ENCODE assay signal across 14 cellular contexts in the genomic region with DNA sequence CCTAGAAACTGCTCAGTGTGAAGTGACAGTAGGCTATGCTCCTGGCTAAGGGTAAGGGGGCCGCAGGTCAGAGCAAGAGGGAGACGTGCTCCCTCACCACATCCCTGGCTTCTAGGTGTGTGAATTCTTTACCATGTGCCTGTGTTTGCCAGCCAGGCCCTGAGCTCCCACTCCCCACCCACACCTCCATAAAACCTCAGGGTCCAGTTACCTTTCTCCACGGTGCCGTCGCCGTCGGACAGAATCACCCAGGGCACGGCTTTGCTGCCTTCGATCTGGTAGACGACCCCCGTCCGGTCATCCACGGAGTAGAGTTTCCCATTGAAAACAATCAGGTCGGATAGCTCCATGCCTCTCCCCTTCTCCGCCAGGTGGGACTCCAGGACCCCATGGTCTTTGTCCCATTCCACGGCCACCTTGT. TPM values are rescaled to one million over a fixed set of nuclear protein-coding genes. Genes with fewer than 3 reads are reported as not detected.
DNase-seq lines count a peak whose midpoint lies in the region; FAIRE-seq and TF ChIP-seq lines count a peak whose summit lies in the region.
"Had no signal": no experiment of that assay in that cellular context is flagged by ENCODE, and none has a peak within 500 bp of the region (broad histone marks: within the 10 kb centered on the region; RNA-seq: fewer than 3 reads in every experiment).

No MANE protein-coding gene starts in this region.

- no peaks in the 10 kb centered on the region for H3K9me3 ChIP-seq in sigmoid colon
- H3K9me3 ChIP-seq in endodermal cell (ENCODE audit: control insufficient read depth, low read length), result no peaks in the 10 kb centered on the region

- peaks cover 3% of the 10 kb centered on the region for H3K27me3 Mint-ChIP-seq in endodermal cell (ENCODE audit: insufficient read depth)
- H3K27me3 Mint-ChIP-seq: activated CD4-positive, alpha-beta memory T cell treated with anti-CD3 and anti-CD28 coated beads for 36 hours; naive B cell had no signal

- POLR2A ChIA-PET in RWPE1 (lab: Yijun Ruan, JAX; ENCODE audit: low non-redundant PET), result no interaction called here
- POLR2A ChIA-PET in GM10248 (lab: Yijun Ruan, JAX), result no interaction called here

- peaks cover 68% of the 10 kb centered on the region for H3K36me3 Mint-ChIP-seq in endodermal cell (ENCODE audit: low read depth)

- H3K4me3 ChIP-seq in sigmoid colon, result no peak overlapping the region
- no peak overlapping the region for H3K4me3 ChIP-seq in endodermal cell (ENCODE audit: low read length)

- no peak overlapping the region for H3K4me3 Mint-ChIP-seq in endodermal cell
- H3K4me3 Mint-ChIP-seq: activated CD4-positive, alpha-beta memory T cell treated with anti-CD3 and anti-CD28 coated beads for 36 hours; activated T-helper 1 cell treated with anti-CD3 and anti-CD28 coated beads, Interleukin-12 subunit alpha, Interleukin-12 subunit beta, Interleukin-2, Interleukin-4 antibody, amounts not matched to agents 30 ng/mL and 10 ng/mL and 1 ng/mL, durations not matched to agents 14 hours and 24 hours and 36 hours had no signal

- H3K36me3 ChIP-seq in sigmoid colon (peaks cover 5 to 62% (median 18%) of the 10 kb centered on the region in 4 donors), endodermal cell (ENCODE audit: control insufficient read depth, insufficient read depth, low read length) (peaks cover 44% of the 10 kb centered on the region)

- 27 to 81% methylated on average over 16 of the region's 16 CpGs for WGBS in sigmoid colon, 2 donors
- 94 to 96% methylated on average over 14 to 16 of the region's 16 CpGs for WGBS in endodermal cell (ENCODE audit: insufficient coverage in 1 of 2, insufficient read length in 1 of 2), 2 experiments

- TF ChIP-seq POLR2A in GM12891 (IDR thresholded peaks at IDR 0.05; ENCODE audit: low read depth, low read length), result no peak
- no peak for TF ChIP-seq POLR2A in sigmoid colon (IDR thresholded peaks at IDR 0.05)

- CTCF ChIA-PET in RWPE1 (lab: Yijun Ruan, JAX) (interaction anchor here (0.7 to 1.3 kb wide), 3 partner anchors 49 to 248 kb away, joined by 3 to 4 read pairs (median 4); no protein-coding TSS in a partner anchor), GM10248 (lab: Yijun Ruan, JAX) (interaction anchor here (1.3 to 2.6 kb wide), 3 partner anchors 11 to 46 kb away, joined by 3 to 9 read pairs (median 4); no protein-coding TSS in a partner anchor)

- H3K27ac ChIP-seq in RWPE1 (peak overlapping the region; percentile 59), sigmoid colon (peak overlapping the region in 1 of 4 donors; percentile 27), endodermal cell (ENCODE audit: low read depth, low read length) (no peak overlapping the region)

- H3K4me1 ChIP-seq in sigmoid colon (peaks cover 0 to 12% (median 4%) of the 10 kb centered on the region in 4 donors), endodermal cell (ENCODE audit: control insufficient read depth, insufficient read depth, low read length) (no peaks in the 10 kb centered on the region)

- no peaks in the 10 kb centered on the region for H3K4me1 Mint-ChIP-seq in endodermal cell

- no peak for FAIRE-seq in GM12891 (lab: Jason Lieb, UNC)

- DNase-seq in GM12891 (ENCODE audit: insufficient read length, low spot score), result peak; percentile 8
- DNase-seq in RWPE1 (ENCODE audit: low spot score), result no peak
- peak; percentile 52 for DNase-seq in islet precursor cell
- peak; percentile 52 for DNase-seq in sigmoid colon
- DNase-seq in GM10248 (ENCODE audit: extremely low spot score), result no peak
- no peak for DNase-seq in endodermal cell
- no peak for DNase-seq in RKO (ENCODE audit: low spot score)
- DNase-seq in SKM-1 (lab: John Stamatoyannopoulos, UW; ENCODE audit: unreplicated experiment), result no peak
- DNase-seq: activated CD4-positive, alpha-beta memory T cell treated with anti-CD3 and anti-CD28 coated beads for 36 hours; central memory CD4-positive, alpha-beta T cell; COR-L47; naive B cell; NCI-H146 had no signal

- H3K9ac ChIP-seq in endodermal cell (ENCODE audit: extremely low read depth, low read length, poor library complexity, severe bottlenecking), result no peak overlapping the region

- TF ChIP-seq CTCF in RWPE1 (conservative IDR thresholded peaks at IDR 0.05; ENCODE audit: low read depth) (no peak), sigmoid colon (IDR thresholded peaks at IDR 0.05) (no peak), GM10248 (IDR thresholded peaks at IDR 0.05; ENCODE audit: control extremely low read depth, extremely low read depth, low read depth, missing control alignments) (no peak), endodermal cell (conservative IDR thresholded peaks at IDR 0.05) (no peak)

- H3K9me3 Mint-ChIP-seq in endodermal cell, result no peaks in the 10 kb centered on the region
- H3K9me3 Mint-ChIP-seq: activated CD4-positive, alpha-beta memory T cell treated with anti-CD3 and anti-CD28 coated beads for 36 hours; activated T-helper 1 cell treated with anti-CD3 and anti-CD28 coated beads, Interleukin-12 subunit alpha, Interleukin-12 subunit beta, Interleukin-2, Interleukin-4 antibody, amounts not matched to agents 30 ng/mL and 10 ng/mL and 1 ng/mL, durations not matched to agents 14 hours and 24 hours and 36 hours; naive B cell had no signal

- H3K27ac Mint-ChIP-seq in endodermal cell, result no peak overlapping the region
- H3K27ac Mint-ChIP-seq: activated CD4-positive, alpha-beta memory T cell treated with anti-CD3 and anti-CD28 coated beads for 36 hours; activated T-helper 1 cell treated with anti-CD3 and anti-CD28 coated beads, Interleukin-12 subunit alpha, Interleukin-12 subunit beta, Interleukin-2, Interleukin-4 antibody, amounts not matched to agents 30 ng/mL and 10 ng/mL and 1 ng/mL, durations not matched to agents 14 hours and 24 hours and 36 hours; naive B cell had no signal

- intact Hi-C loops in sigmoid colon (cut with DNase I), result no loop called here

- H3K27me3 ChIP-seq in sigmoid colon (no peaks in the 10 kb centered on the region), endodermal cell (ENCODE audit: control insufficient read depth, insufficient read depth, low read length, poor library complexity, severe bottlenecking) (no peaks in the 10 kb centered on the region)

- TF ChIP-seq EP300 in sigmoid colon (IDR thresholded peaks at IDR 0.05), result no peak

TF ChIP-seq in GM12891, 5 proteins besides CTCF, POLR2A, EP300 and RAD21:
- TF ChIP-seq PAX5 (IDR thresholded peaks at IDR 0.05; ENCODE audit: insufficient read depth, low read length, severe bottlenecking) (no peak), POLR2AphosphoS5 (IDR thresholded peaks at IDR 0.05; ENCODE audit: low read depth, low read length) (no peak), POU2F2 (IDR thresholded peaks at IDR 0.05; ENCODE audit: low read depth, low read length) (no peak), TAF1 (IDR thresholded peaks at IDR 0.05; ENCODE audit: low read depth, low read length) (no peak), SPI1 (IDR thresholded peaks at IDR 0.05; ENCODE audit: low read depth, low read length) (no peak)

RNA-seq across cellular contexts. Expression of a gene that starts 12.8 kb away (rescaled TPM):
- polyA plus RNA-seq in GM12891 (2012; ENCODE audit: low read depth, missing spikeins), result 24.6 TPM
- total RNA-seq in sigmoid colon (10 to 100 TPM; 11.1 to 19.1 (median 13.4) TPM), endodermal cell (10 to 100 TPM; 57.5 to 61.8 TPM)
- polyA plus RNA-seq in sigmoid colon, result 100 to 1,000 TPM in 1 of 3 donors, 10 to 100 TPM in 2; 51.1 to 132 (median 60.3) TPM
- 50.7 TPM for polyA plus RNA-seq in endodermal cell (2013, experiment 1 of 2)
- 48.7 TPM for polyA plus RNA-seq in endodermal cell (2013, experiment 2 of 2)

RNA-seq across cellular contexts. Expression of a gene that starts 17.1 kb away (rescaled TPM):
- 7.1 TPM for polyA plus RNA-seq in GM12891 (2012; ENCODE audit: low read depth, missing spikeins)
- total RNA-seq in sigmoid colon, result 100 to 1,000 TPM; 134 to 277 (median 186) TPM
- 100 to 1,000 TPM in 2 of 3 donors, 10 to 100 TPM in 1; 92.5 to 415 (median 138) TPM for polyA plus RNA-seq in sigmoid colon
- total RNA-seq in endodermal cell, result 10 to 100 TPM; 23.3 to 71.4 TPM
- 51.4 TPM for polyA plus RNA-seq in endodermal cell (2013, experiment 1 of 2)
- polyA plus RNA-seq in endodermal cell (2013, experiment 2 of 2), result 47.9 TPM

RNA-seq across cellular contexts. Expression of a gene that starts 27.2 kb away (rescaled TPM):
- 0.05 TPM for polyA plus RNA-seq in GM12891 (2012; ENCODE audit: low read depth, missing spikeins)
- total RNA-seq in sigmoid colon, result 10 to 100 TPM; 14.8 to 31.4 (median 26.2) TPM
- polyA plus RNA-seq in sigmoid colon, result 10 to 100 TPM in 1 of 3 donors, 1 to 10 TPM in 2; 1.4 to 34.6 (median 4.8) TPM
- total RNA-seq in endodermal cell, result 10 to 100 TPM; 16.0 to 16.5 TPM
- 1.5 TPM for polyA plus RNA-seq in endodermal cell (2013, experiment 1 of 2)
- polyA plus RNA-seq in endodermal cell (2013, experiment 2 of 2), result 1.7 TPM
- total RNA-seq: activated T-helper 1 cell treated with anti-CD3 and anti-CD28 coated beads, Interleukin-12 subunit alpha, Interleukin-12 subunit beta, Interleukin-2, Interleukin-4 antibody, amounts not matched to agents 30 ng/mL and 10 ng/mL and 1 ng/mL, durations not matched to agents 14 hours and 24 hours and 36 hours had no signal

Comparison
In these comparisons a context has a peak if more than half of its experiments do, and no peak if none do; other contexts are left out.
1. DNase-seq: peak in GM12891 (single experiment), islet precursor cell (single experiment) and sigmoid colon (single experiment); none in RWPE1 (single experiment), GM10248 (single experiment), endodermal cell (single experiment), RKO (single experiment) and SKM-1 (single experiment).